In the genomic region with DNA sequence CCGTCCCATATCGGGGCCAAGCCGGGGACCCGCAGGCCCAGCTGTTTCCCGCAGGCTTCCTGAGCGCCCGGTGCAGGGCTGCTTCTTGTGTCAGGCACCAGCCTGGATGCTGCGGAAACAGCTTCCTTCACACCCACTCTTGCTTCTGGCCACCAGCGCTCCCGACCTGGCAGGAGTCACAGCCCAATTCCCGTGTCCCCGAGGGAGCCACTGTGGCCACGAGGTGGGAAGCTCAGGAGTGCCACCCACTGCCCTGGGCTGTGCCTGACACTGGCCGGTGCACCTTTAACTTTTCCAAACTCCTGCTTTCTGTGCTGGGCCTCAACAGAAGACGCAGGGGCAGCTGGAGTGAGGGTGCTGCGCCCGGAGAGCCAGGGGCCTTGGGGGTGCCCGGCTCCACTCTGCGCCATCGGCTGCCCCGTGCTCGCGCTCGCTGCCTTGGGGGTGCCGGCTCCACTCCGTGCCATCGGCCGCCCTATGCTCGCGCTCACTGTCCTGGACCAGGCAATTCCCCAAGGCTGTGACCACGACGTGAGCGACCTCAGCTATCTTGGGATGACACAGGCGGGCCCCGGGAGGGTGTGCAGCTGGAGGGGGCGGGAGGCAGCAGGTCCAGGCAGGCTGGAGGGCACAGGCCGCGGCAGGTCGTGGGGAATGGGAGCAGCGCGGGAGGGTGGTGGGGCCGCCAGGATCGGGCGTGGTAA, we compare ENCODE assay signal across 20 cellular contexts. TPM values are rescaled to one million over a fixed set of nuclear protein-coding genes. Genes with fewer than 3 reads are reported as not detected.
DNase-seq lines count a peak whose midpoint lies in the region; ATAC-seq, FAIRE-seq and TF ChIP-seq lines count a peak whose summit lies in the region.
"Had no signal": no experiment of that assay in that cellular context is flagged by ENCODE, and none has a peak within 500 bp of the region (broad histone marks: within the 10 kb centered on the region; RNA-seq: fewer than 3 reads in every experiment).

No MANE protein-coding gene starts in this region.

- CTCF ChIA-PET in HepG2 (lab: Yijun Ruan, JAX; ENCODE audit: low intra/inter-chr PET ratio, low total read pairs), result no interaction called here

- H3K4me1 ChIP-seq in liver (ENCODE audit: control insufficient read depth in 4 of 4, insufficient read depth in 4 of 4, low read length in 3 of 4), result peaks cover 6 to 13% (median 12%) of the 10 kb centered on the region in 4 donors
- H3K4me1 ChIP-seq in HepG2 (ENCODE audit: insufficient read depth, low read length), result peaks cover 23% of the 10 kb centered on the region
- H3K4me1 ChIP-seq in right lobe of liver, result peaks cover 0 to 6% (median 3%) of the 10 kb centered on the region in 4 donors
- H3K4me1 ChIP-seq in transverse colon, result no peaks in the 10 kb centered on the region
- H3K4me1 ChIP-seq: A549 had no signal

- H3K9me3 ChIP-seq in liver (ENCODE audit: control insufficient read depth in 4 of 4, low read length in 3 of 4), result no peaks in the 10 kb centered on the region
- H3K9me3 ChIP-seq in HepG2 (ENCODE audit: low read length), result no peaks in the 10 kb centered on the region
- H3K9me3 ChIP-seq in right lobe of liver, result no peaks in the 10 kb centered on the region
- no peaks in the 10 kb centered on the region for H3K9me3 ChIP-seq in transverse colon
- H3K9me3 ChIP-seq: A549 had no signal

- intact Hi-C loops in HepG2 (cut with micrococcal nuclease; ENCODE audit: unreplicated experiment) (no loop called here), right lobe of liver (cut with DNase I) (no loop called here), transverse colon (cut with DNase I; ENCODE audit: low total_unique reads) (no loop called here)

- POLR2A ChIA-PET in HepG2 (lab: Yijun Ruan, JAX), result interaction anchor here (1.0 kb wide), 1 partner anchor 20 kb away, joined by 3 read pairs; no protein-coding TSS in a partner anchor

- in situ Hi-C loops in HepG2 (cut with HindIII; ENCODE audit: extremely low pct_ligation_motif_present, low pct_unique_long_range_greater_than_20kb), result no loop called here
- in situ Hi-C loops in transverse colon (cut with MboI; ENCODE audit: low pct_ligation_motif_present in 1 of 4, low pct_unique_long_range_greater_than_20kb in 1 of 4, low sequenced_read_pairs in 3 of 4), result no loop called here

- H2AFZ ChIP-seq in HepG2 (ENCODE audit: low read length), result no peak overlapping the region

- no peaks in the 10 kb centered on the region for H3K27me3 ChIP-seq in liver (ENCODE audit: control insufficient read depth in 4 of 4, insufficient read depth in 4 of 4, low read length in 3 of 4)
- H3K27me3 ChIP-seq in HepG2 (ENCODE audit: control insufficient read depth in 1 of 2, insufficient read depth in 2 of 2, low read length in 2 of 2), result no peaks in the 10 kb centered on the region
- no peaks in the 10 kb centered on the region for H3K27me3 ChIP-seq in right lobe of liver
- H3K27me3 ChIP-seq in transverse colon, result no peaks in the 10 kb centered on the region

- TF ChIP-seq POLR2A in HepG2 (IDR thresholded peaks at IDR 0.05; ENCODE audit: insufficient read depth in 1 of 2, low read depth in 2 of 2, low read length in 2 of 2) (no peak), right lobe of liver (IDR thresholded peaks at IDR 0.05) (no peak), transverse colon (IDR thresholded peaks at IDR 0.05) (no peak)

- DNase-seq in HepG2 (ENCODE audit: low spot score) (no peak), UCSD-AML1 (lab: John Stamatoyannopoulos, UW; ENCODE audit: unreplicated experiment) (peak; percentile 49), right lobe of liver (no peak), transverse colon (no peak)
- DNase-seq: CD4-positive, alpha-beta T cell; GF-D8; KBM-7; NCI-H1048; NCI-H146; NCI-H2107; NCI-H69; NK-92 treated with Interleukin-12 subunit alpha and Interleukin-12 subunit beta, amount 100 ng/mL, for 24 hours; PC-3 had no signal

- no peak for FAIRE-seq in HepG2 (lab: Jason Lieb, UNC)
- FAIRE-seq: A549 had no signal

- peaks cover 6% of the 10 kb centered on the region for H3K79me2 ChIP-seq in HepG2 (ENCODE audit: insufficient read depth, low read length)

- TF ChIP-seq EP300 in HepG2 (IDR thresholded peaks at IDR 0.05; ENCODE audit: low read depth in 2 of 2, low read length in 2 of 2), result no peak
- TF ChIP-seq EP300 in HepG2 (CRISPR knock-in tag; IDR thresholded peaks at IDR 0.05; ENCODE audit: borderline replicate concordance), result no peak
- no peak for TF ChIP-seq EP300 in transverse colon (IDR thresholded peaks at IDR 0.05; ENCODE audit: low read depth)

- no peaks in the 10 kb centered on the region for H4K20me1 ChIP-seq in HepG2 (ENCODE audit: insufficient read depth, low read length)

- no peak overlapping the region for H3K9ac ChIP-seq in liver (ENCODE audit: low read depth in 1 of 2, low read length in 2 of 2)
- no peak overlapping the region for H3K9ac ChIP-seq in HepG2 (ENCODE audit: insufficient read depth, low read depth, low read length)

- TF ChIP-seq CTCF in liver (IDR thresholded peaks at IDR 0.05; ENCODE audit: low read depth, low read length, missing input control) (no peak), HepG2 (CRISPR knock-in tag; IDR thresholded peaks at IDR 0.05) (no peak), right lobe of liver (IDR thresholded peaks at IDR 0.05) (no peak), transverse colon (IDR thresholded peaks at IDR 0.05) (no peak)

- H3K4me2 ChIP-seq in HepG2 (ENCODE audit: low read depth, low read length), result no peak overlapping the region
- H3K4me2 ChIP-seq: A549 had no signal

- TF ChIP-seq RAD21 in liver (IDR thresholded peaks at IDR 0.05), result no peak
- no peak for TF ChIP-seq RAD21 in HepG2 (CRISPR knock-in tag; IDR thresholded peaks at IDR 0.05)

- 88% methylated on average over 44 of the region's 44 CpGs for WGBS in liver
- 93% methylated on average over 27 of the region's 44 CpGs for WGBS in HepG2 (ENCODE audit: low lambda C conversion rate)
- WGBS in right lobe of liver (ENCODE audit: insufficient coverage, low coverage, low lambda C conversion rate, missing lambda C conversion rate), result 63% methylated on average over 1 of the region's 44 CpGs
- 93% methylated on average over 41 of the region's 44 CpGs; no CpG with 5 or more reads in 1 of the 2 donors for WGBS in transverse colon (ENCODE audit: low coverage in 1 of 2), 2 donors

- H3K36me3 ChIP-seq in liver (ENCODE audit: control insufficient read depth in 4 of 4, insufficient read depth in 3 of 4, low read depth in 1 of 4, low read length in 3 of 4), result peaks cover 0 to 3% (median 0%) of the 10 kb centered on the region in 4 donors
- H3K36me3 ChIP-seq in HepG2 (replicated peaks in 1 of 2; ENCODE audit: control insufficient read depth in 1 of 2, insufficient read depth in 2 of 2, low read length in 2 of 2), result peaks cover 3 to 7% of the 10 kb centered on the region in 2 experiments; a peak in 2 of 5 replicates
- H3K36me3 ChIP-seq in right lobe of liver, result peaks cover 0 to 6% (median 1%) of the 10 kb centered on the region in 4 donors
- no peaks in the 10 kb centered on the region for H3K36me3 ChIP-seq in transverse colon

- H3K4me3 ChIP-seq in liver (ENCODE audit: low read depth in 1 of 3, low read length in 3 of 3), result no peak overlapping the region
- H3K4me3 ChIP-seq in HepG2 (replicated peaks in 1 of 3; ENCODE audit: insufficient read depth in 1 of 3, low read depth in 2 of 3, low read length in 3 of 3), result no peak overlapping the region
- no peak overlapping the region for H3K4me3 ChIP-seq in right lobe of liver
- no peak overlapping the region for H3K4me3 ChIP-seq in transverse colon
- H3K4me3 ChIP-seq: A549, SK-N-MC had no signal

- no peak for ATAC-seq in HepG2
- peak; percentile 28 to 50 (median 47) for ATAC-seq in right lobe of liver
- no peak for ATAC-seq in GM21526 (IDR thresholded peaks at IDR 0.05; ENCODE audit: low FRiP score, unreplicated experiment)
- ATAC-seq in GM18868 (IDR thresholded peaks at IDR 0.05; ENCODE audit: unreplicated experiment), result no peak
- ATAC-seq: HCT116, PC-3 had no signal

- H3K27ac ChIP-seq in liver (ENCODE audit: low read depth in 1 of 2, low read length in 2 of 2) (peak overlapping the region; percentile 11 to 50), HepG2 (ENCODE audit: extremely low read length, insufficient read depth, low read length) (no peak overlapping the region), right lobe of liver (no peak overlapping the region), transverse colon (no peak overlapping the region)
- H3K27ac ChIP-seq: A549 had no signal

- no TSS peak for BruUV-seq in HepG2 (replicated peaks; lab: Mats Ljungman, UMichigan)

RNA-seq across cellular contexts. Expression of gene CYP2W1, which starts 29.6 kb away (rescaled TPM):
- under 1 TPM in 1 of 2 donors, not detected in 1; 0.28 TPM for total RNA-seq in liver
- polyA plus RNA-seq in liver, result not detected
- total RNA-seq in HepG2 (2016; rRNA removed; fragmentation: Illumina TruSeq; extraction: Trizol), result 11.7 and 31.7 TPM in 2 replicates
- total RNA-seq in HepG2 (2016; cell fraction: cytosol; rRNA removed; fragmentation: Illumina TruSeq; extraction: Trizol; ENCODE audit: low read depth), result 6.8 and 8.3 TPM in 2 replicates
- total RNA-seq in HepG2 (2016; cell fraction: insoluble cytoplasmic fraction; rRNA removed; fragmentation: Illumina TruSeq; extraction: Trizol), result 10.2 and 31.7 TPM in 2 replicates
- 10.9 and 11.0 TPM in 2 replicates for total RNA-seq in HepG2 (2016; cell fraction: membrane; rRNA removed; fragmentation: Illumina TruSeq; extraction: Trizol)
- 35.8 and 47.0 TPM in 2 replicates for total RNA-seq in HepG2 (2016; cell fraction: nucleus; rRNA removed; fragmentation: Illumina TruSeq; extraction: Trizol)
- polyA plus RNA-seq in HepG2 (2011; rRNA removed), result 19.5 and 32.7 TPM in 2 replicates
- 9.5 and 22.3 TPM in 2 replicates for polyA plus RNA-seq in HepG2 (2011; cell fraction: cytosol; rRNA removed)
- polyA plus RNA-seq in HepG2 (2011; cell fraction: nucleus; rRNA removed), result 171 and 205 TPM in 2 replicates
- polyA plus RNA-seq in HepG2 (2012), result 20.0 and 28.3 TPM in 2 replicates
- polyA plus RNA-seq in HepG2 (2016; cell fraction: cytosol; fragmentation: Illumina TruSeq; extraction: Trizol; ENCODE audit: low read depth), result 5.5 and 6.2 TPM in 2 replicates
- polyA plus RNA-seq in HepG2 (2016; cell fraction: insoluble cytoplasmic fraction; fragmentation: Illumina TruSeq; extraction: Trizol; ENCODE audit: low read depth), result 14.3 and 20.7 TPM in 2 replicates
- polyA plus RNA-seq in HepG2 (2016; cell fraction: membrane; fragmentation: Illumina TruSeq; extraction: Trizol; ENCODE audit: low read depth), result 8.5 and 9.6 TPM in 2 replicates
- polyA plus RNA-seq in HepG2 (2016; cell fraction: nucleus; fragmentation: Illumina TruSeq; extraction: Trizol; ENCODE audit: insufficient read depth, low read depth), result 135 and 137 TPM in 2 replicates
- 66.3 TPM in 1 of 2 replicates, not detected in the other for polyA minus RNA-seq in HepG2 (2011; rRNA and poly(A)+ RNA removed; ENCODE audit: low replicate concordance)
- 26.5 and 32.3 TPM in 2 replicates for polyA minus RNA-seq in HepG2 (2011; cell fraction: cytosol; rRNA and poly(A)+ RNA removed)
- polyA minus RNA-seq in HepG2 (2011; cell fraction: nucleus; rRNA and poly(A)+ RNA removed), result 88.4 and 113 TPM in 2 replicates
- not detected for total RNA-seq in right lobe of liver
- total RNA-seq in transverse colon, result under 1 TPM in 2 of 4 donors, not detected in 2; 0.41 to 0.95 TPM
- total RNA-seq: CD4-positive, alpha-beta T cell; M059J; PC-3 had no signal
- polyA plus RNA-seq: A549 had no signal

RNA-seq across cellular contexts. Expression of gene GPR146, which starts 31.8 kb away (rescaled TPM):
- total RNA-seq in liver, result 10 to 100 TPM; 27.9 to 33.5 TPM
- polyA plus RNA-seq in liver, result 10 to 100 TPM; 15.5 to 25.4 TPM
- 0.84 and 2.0 TPM in 2 replicates for total RNA-seq in HepG2 (2016; rRNA removed; fragmentation: Illumina TruSeq; extraction: Trizol)
- 0.91 and 1.1 TPM in 2 replicates for total RNA-seq in HepG2 (2016; cell fraction: cytosol; rRNA removed; fragmentation: Illumina TruSeq; extraction: Trizol; ENCODE audit: low read depth)
- total RNA-seq in HepG2 (2016; cell fraction: insoluble cytoplasmic fraction; rRNA removed; fragmentation: Illumina TruSeq; extraction: Trizol), result 0.89 and 1.2 TPM in 2 replicates
- total RNA-seq in HepG2 (2016; cell fraction: membrane; rRNA removed; fragmentation: Illumina TruSeq; extraction: Trizol), result 1.9 and 2.7 TPM in 2 replicates
- 1.1 and 3.4 TPM in 2 replicates for total RNA-seq in HepG2 (2016; cell fraction: nucleus; rRNA removed; fragmentation: Illumina TruSeq; extraction: Trizol)
- 15.9 and 17.2 TPM in 2 replicates for polyA plus RNA-seq in HepG2 (2011; rRNA removed)
- polyA plus RNA-seq in HepG2 (2011; cell fraction: cytosol; rRNA removed), result 11.4 and 22.4 TPM in 2 replicates
- 18.2 and 25.0 TPM in 2 replicates for polyA plus RNA-seq in HepG2 (2011; cell fraction: nucleus; rRNA removed)
- polyA plus RNA-seq in HepG2 (2012), result 4.5 and 5.3 TPM in 2 replicates
- polyA plus RNA-seq in HepG2 (2016; cell fraction: cytosol; fragmentation: Illumina TruSeq; extraction: Trizol; ENCODE audit: low read depth), result 2.1 and 2.2 TPM in 2 replicates
- 0.78 and 1.3 TPM in 2 replicates for polyA plus RNA-seq in HepG2 (2016; cell fraction: insoluble cytoplasmic fraction; fragmentation: Illumina TruSeq; extraction: Trizol; ENCODE audit: low read depth)
- polyA plus RNA-seq in HepG2 (2016; cell fraction: membrane; fragmentation: Illumina TruSeq; extraction: Trizol; ENCODE audit: low read depth), result 2.3 and 3.4 TPM in 2 replicates
- polyA plus RNA-seq in HepG2 (2016; cell fraction: nucleus; fragmentation: Illumina TruSeq; extraction: Trizol; ENCODE audit: insufficient read depth, low read depth), result 2.2 and 2.5 TPM in 2 replicates
- polyA minus RNA-seq in HepG2 (2011; rRNA and poly(A)+ RNA removed; ENCODE audit: low replicate concordance), result 0.87 and 47.8 TPM in 2 replicates
- 6.9 and 9.1 TPM in 2 replicates for polyA minus RNA-seq in HepG2 (2011; cell fraction: cytosol; rRNA and poly(A)+ RNA removed)
- polyA minus RNA-seq in HepG2 (2011; cell fraction: nucleus; rRNA and poly(A)+ RNA removed), result 9.3 and 14.0 TPM in 2 replicates
- 10 to 100 TPM; 13.3 to 45.3 (median 22.8) TPM for total RNA-seq in right lobe of liver
- 10 to 100 TPM in 1 of 4 donors, 1 to 10 TPM in 1, not detected in 2; 9.2 to 14.5 TPM for total RNA-seq in transverse colon

RNA-seq across cellular contexts. Expression of gene COX19, which starts 37.2 kb away (rescaled TPM):
- total RNA-seq in liver (1 to 10 TPM; 5.2 to 9.8 TPM), HepG2 (2016; rRNA removed; fragmentation: Illumina TruSeq; extraction: Trizol) (6.5 and 11.5 TPM in 2 replicates), right lobe of liver (1 to 10 TPM; 3.2 to 6.5 (median 4.0) TPM), transverse colon (10 to 100 TPM in 3 of 4 donors, 1 to 10 TPM in 1; 8.6 to 30.2 (median 16.9) TPM)
- polyA plus RNA-seq in liver (1 to 10 TPM; 2.2 to 4.5 TPM), HepG2 (2011; rRNA removed) (21.0 and 21.7 TPM in 2 replicates)
- total RNA-seq in HepG2 (2016; cell fraction: cytosol; rRNA removed; fragmentation: Illumina TruSeq; extraction: Trizol; ENCODE audit: low read depth), result 2.6 and 3.0 TPM in 2 replicates
- 7.4 and 15.2 TPM in 2 replicates for total RNA-seq in HepG2 (2016; cell fraction: insoluble cytoplasmic fraction; rRNA removed; fragmentation: Illumina TruSeq; extraction: Trizol)
- 7.6 and 8.2 TPM in 2 replicates for total RNA-seq in HepG2 (2016; cell fraction: membrane; rRNA removed; fragmentation: Illumina TruSeq; extraction: Trizol)
- total RNA-seq in HepG2 (2016; cell fraction: nucleus; rRNA removed; fragmentation: Illumina TruSeq; extraction: Trizol), result 21.5 and 23.4 TPM in 2 replicates
- 12.5 and 14.3 TPM in 2 replicates for polyA plus RNA-seq in HepG2 (2011; cell fraction: cytosol; rRNA removed)
- 59.5 and 79.7 TPM in 2 replicates for polyA plus RNA-seq in HepG2 (2011; cell fraction: nucleus; rRNA removed)
- polyA plus RNA-seq in HepG2 (2012), result 14.5 and 16.2 TPM in 2 replicates
- polyA plus RNA-seq in HepG2 (2016; cell fraction: cytosol; fragmentation: Illumina TruSeq; extraction: Trizol; ENCODE audit: low read depth), result 2.2 and 2.3 TPM in 2 replicates
- 11.0 and 11.3 TPM in 2 replicates for polyA plus RNA-seq in HepG2 (2016; cell fraction: insoluble cytoplasmic fraction; fragmentation: Illumina TruSeq; extraction: Trizol; ENCODE audit: low read depth)
- polyA plus RNA-seq in HepG2 (2016; cell fraction: membrane; fragmentation: Illumina TruSeq; extraction: Trizol; ENCODE audit: low read depth), result 3.6 and 3.8 TPM in 2 replicates
- polyA plus RNA-seq in HepG2 (2016; cell fraction: nucleus; fragmentation: Illumina TruSeq; extraction: Trizol; ENCODE audit: insufficient read depth, low read depth), result 32.8 and 35.0 TPM in 2 replicates
- 12.8 and 23.5 TPM in 2 replicates for polyA minus RNA-seq in HepG2 (2011; rRNA and poly(A)+ RNA removed; ENCODE audit: low replicate concordance)
- polyA minus RNA-seq in HepG2 (2011; cell fraction: cytosol; rRNA and poly(A)+ RNA removed), result 3.6 and 5.4 TPM in 2 replicates
- polyA minus RNA-seq in HepG2 (2011; cell fraction: nucleus; rRNA and poly(A)+ RNA removed), result 50.6 and 61.9 TPM in 2 replicates

RNA-seq across cellular contexts. Expression of gene ADAP1, which starts 58.1 kb away (rescaled TPM):
- total RNA-seq in liver (1 to 10 TPM; 3.2 to 3.7 TPM), HepG2 (2016; rRNA removed; fragmentation: Illumina TruSeq; extraction: Trizol) (18.3 and 24.6 TPM in 2 replicates), right lobe of liver (1 to 10 TPM; 1.4 to 4.2 (median 2.7) TPM), transverse colon (100 to 1,000 TPM in 3 of 4 donors, 10 to 100 TPM in 1; 84.9 to 360 (median 169) TPM)
- polyA plus RNA-seq in liver (1 to 10 TPM in 1 of 2 donors, under 1 TPM in 1; 0.46 to 2.2 TPM), HepG2 (2011; rRNA removed) (10.5 and 15.0 TPM in 2 replicates)
- total RNA-seq in HepG2 (2016; cell fraction: cytosol; rRNA removed; fragmentation: Illumina TruSeq; extraction: Trizol; ENCODE audit: low read depth), result 23.5 and 25.0 TPM in 2 replicates
- total RNA-seq in HepG2 (2016; cell fraction: insoluble cytoplasmic fraction; rRNA removed; fragmentation: Illumina TruSeq; extraction: Trizol), result 16.6 and 27.2 TPM in 2 replicates
- 46.3 and 47.4 TPM in 2 replicates for total RNA-seq in HepG2 (2016; cell fraction: membrane; rRNA removed; fragmentation: Illumina TruSeq; extraction: Trizol)
- 13.2 TPM in 2 replicates for total RNA-seq in HepG2 (2016; cell fraction: nucleus; rRNA removed; fragmentation: Illumina TruSeq; extraction: Trizol)
- 11.8 and 14.5 TPM in 2 replicates for polyA plus RNA-seq in HepG2 (2011; cell fraction: cytosol; rRNA removed)
- 19.8 and 24.0 TPM in 2 replicates for polyA plus RNA-seq in HepG2 (2011; cell fraction: nucleus; rRNA removed)
- polyA plus RNA-seq in HepG2 (2012), result 15.3 and 21.4 TPM in 2 replicates
- polyA plus RNA-seq in HepG2 (2016; cell fraction: cytosol; fragmentation: Illumina TruSeq; extraction: Trizol; ENCODE audit: low read depth), result 24.2 and 28.1 TPM in 2 replicates
- polyA plus RNA-seq in HepG2 (2016; cell fraction: insoluble cytoplasmic fraction; fragmentation: Illumina TruSeq; extraction: Trizol; ENCODE audit: low read depth), result 17.0 and 28.9 TPM in 2 replicates
- polyA plus RNA-seq in HepG2 (2016; cell fraction: membrane; fragmentation: Illumina TruSeq; extraction: Trizol; ENCODE audit: low read depth), result 45.2 and 45.4 TPM in 2 replicates
- 26.8 and 30.8 TPM in 2 replicates for polyA plus RNA-seq in HepG2 (2016; cell fraction: nucleus; fragmentation: Illumina TruSeq; extraction: Trizol; ENCODE audit: insufficient read depth, low read depth)
- polyA minus RNA-seq in HepG2 (2011; rRNA and poly(A)+ RNA removed; ENCODE audit: low replicate concordance), result 3.5 and 14.9 TPM in 2 replicates
- polyA minus RNA-seq in HepG2 (2011; cell fraction: cytosol; rRNA and poly(A)+ RNA removed), result 7.5 and 11.2 TPM in 2 replicates
- 5.2 and 7.6 TPM in 2 replicates for polyA minus RNA-seq in HepG2 (2011; cell fraction: nucleus; rRNA and poly(A)+ RNA removed)

Comparison
In these comparisons a context has a peak if more than half of its experiments do, and no peak if none do; other contexts are left out.
1. H3K27ac ChIP-seq: peak in liver (2 of 2); none in HepG2 (single experiment), right lobe of liver (0 of 3) and transverse colon (0 of 4).
2. ATAC-seq: peak in right lobe of liver (4 of 4); none in HepG2 (single experiment), GM21526 (single experiment) and GM18868 (single experiment).